Comparison of ENCODE assay signal across 2 cellular contexts in the genomic region with DNA sequence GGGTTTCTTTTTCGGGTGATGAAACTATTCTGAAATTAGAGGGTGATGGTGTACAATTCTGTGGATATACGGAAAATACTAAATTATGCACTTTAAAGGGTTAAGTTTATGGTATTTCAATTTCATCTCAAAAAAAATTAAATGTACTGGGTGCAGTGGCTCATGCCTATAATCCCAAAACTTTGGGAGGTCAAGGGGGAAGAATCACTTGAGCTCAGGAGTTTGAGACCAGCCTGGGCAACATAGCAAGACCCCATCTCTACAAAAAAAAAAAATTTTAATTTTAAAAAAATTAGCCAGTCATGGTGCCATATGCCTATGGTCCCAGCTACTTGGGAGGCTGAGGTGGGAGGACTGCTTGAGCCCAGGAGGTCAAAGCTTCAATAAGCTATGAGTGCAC.
TF ChIP-seq lines count a peak whose summit lies in the region.

No MANE protein-coding gene starts in this region.

TF ChIP-seq in HepG2, 621 proteins besides CTCF, POLR2A, EP300 and RAD21:
- TF ChIP-seq, protein P1, sequence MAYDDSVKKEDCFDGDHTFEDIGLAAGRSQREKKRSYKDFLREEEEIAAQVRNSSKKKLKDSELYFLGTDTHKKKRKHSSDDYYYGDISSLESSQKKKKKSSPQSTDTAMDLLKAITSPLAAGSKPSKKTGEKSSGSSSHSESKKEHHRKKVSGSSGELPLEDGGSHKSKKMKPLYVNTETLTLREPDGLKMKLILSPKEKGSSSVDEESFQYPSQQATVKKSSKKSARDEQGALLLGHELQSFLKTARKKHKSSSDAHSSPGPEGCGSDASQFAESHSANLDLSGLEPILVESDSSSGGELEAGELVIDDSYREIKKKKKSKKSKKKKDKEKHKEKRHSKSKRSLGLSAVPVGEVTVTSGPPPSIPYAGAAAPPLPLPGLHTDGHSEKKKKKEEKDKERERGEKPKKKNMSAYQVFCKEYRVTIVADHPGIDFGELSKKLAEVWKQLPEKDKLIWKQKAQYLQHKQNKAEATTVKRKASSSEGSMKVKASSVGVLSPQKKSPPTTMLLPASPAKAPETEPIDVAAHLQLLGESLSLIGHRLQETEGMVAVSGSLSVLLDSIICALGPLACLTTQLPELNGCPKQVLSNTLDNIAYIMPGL (CRISPR knock-in tag; IDR thresholded peaks at IDR 0.05; ENCODE audit: borderline replicate concordance in 1 of 2, low read depth in 1 of 2): no peak
- TF ChIP-seq, protein P2, sequence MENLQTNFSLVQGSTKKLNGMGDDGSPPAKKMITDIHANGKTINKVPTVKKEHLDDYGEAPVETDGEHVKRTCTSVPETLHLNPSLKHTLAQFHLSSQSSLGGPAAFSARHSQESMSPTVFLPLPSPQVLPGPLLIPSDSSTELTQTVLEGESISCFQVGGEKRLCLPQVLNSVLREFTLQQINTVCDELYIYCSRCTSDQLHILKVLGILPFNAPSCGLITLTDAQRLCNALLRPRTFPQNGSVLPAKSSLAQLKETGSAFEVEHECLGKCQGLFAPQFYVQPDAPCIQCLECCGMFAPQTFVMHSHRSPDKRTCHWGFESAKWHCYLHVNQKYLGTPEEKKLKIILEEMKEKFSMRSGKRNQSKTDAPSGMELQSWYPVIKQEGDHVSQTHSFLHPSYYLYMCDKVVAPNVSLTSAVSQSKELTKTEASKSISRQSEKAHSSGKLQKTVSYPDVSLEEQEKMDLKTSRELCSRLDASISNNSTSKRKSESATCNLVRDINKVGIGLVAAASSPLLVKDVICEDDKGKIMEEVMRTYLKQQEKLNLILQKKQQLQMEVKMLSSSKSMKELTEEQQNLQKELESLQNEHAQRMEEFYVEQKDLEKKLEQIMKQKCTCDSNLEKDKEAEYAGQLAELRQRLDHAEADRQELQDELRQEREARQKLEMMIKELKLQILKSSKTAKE (CRISPR knock-in tag; IDR thresholded peaks at IDR 0.05; ENCODE audit: borderline replicate concordance): no peak
- TF ChIP-seq MED8 (CRISPR knock-in tag; IDR thresholded peaks at IDR 0.05; ENCODE audit: insufficient replicate concordance): no peak
- TF ChIP-seq KLF6 (CRISPR knock-in tag; IDR thresholded peaks at IDR 0.05): no peak
- TF ChIP-seq SMAD1 (CRISPR knock-in tag; IDR thresholded peaks at IDR 0.05; ENCODE audit: borderline replicate concordance, low read depth): no peak
- TF ChIP-seq ZNF121 (CRISPR knock-in tag; IDR thresholded peaks at IDR 0.05): peak; percentile 86
- TF ChIP-seq, protein P3, sequence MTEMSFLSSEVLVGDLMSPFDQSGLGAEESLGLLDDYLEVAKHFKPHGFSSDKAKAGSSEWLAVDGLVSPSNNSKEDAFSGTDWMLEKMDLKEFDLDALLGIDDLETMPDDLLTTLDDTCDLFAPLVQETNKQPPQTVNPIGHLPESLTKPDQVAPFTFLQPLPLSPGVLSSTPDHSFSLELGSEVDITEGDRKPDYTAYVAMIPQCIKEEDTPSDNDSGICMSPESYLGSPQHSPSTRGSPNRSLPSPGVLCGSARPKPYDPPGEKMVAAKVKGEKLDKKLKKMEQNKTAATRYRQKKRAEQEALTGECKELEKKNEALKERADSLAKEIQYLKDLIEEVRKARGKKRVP (CRISPR knock-in tag; IDR thresholded peaks at IDR 0.05): no peak
- TF ChIP-seq BHLHE40 (IDR thresholded peaks at IDR 0.05; ENCODE audit: low read length): no peak

TF ChIP-seq in K562, 482 proteins besides CTCF, POLR2A, EP300 and RAD21:
- peak; percentile 78 for TF ChIP-seq ZNF121 (CRISPR knock-in tag; conservative IDR thresholded peaks at IDR 0.05)
- no peak for TF ChIP-seq SRSF9 (IDR thresholded peaks at IDR 0.05; ENCODE audit: borderline replicate concordance, low read depth, low read length)
- peak; percentile 45 for TF ChIP-seq RBM25 (IDR thresholded peaks at IDR 0.05; ENCODE audit: low read depth, low read length, severe bottlenecking)
- TF ChIP-seq SLC30A9 (CRISPR knock-in tag; IDR thresholded peaks at IDR 0.05): no peak
TF ChIP-seq in K562: peak in this region for 2.
